Comparison of ENCODE assay signal across 8 cellular contexts in the genomic region with DNA sequence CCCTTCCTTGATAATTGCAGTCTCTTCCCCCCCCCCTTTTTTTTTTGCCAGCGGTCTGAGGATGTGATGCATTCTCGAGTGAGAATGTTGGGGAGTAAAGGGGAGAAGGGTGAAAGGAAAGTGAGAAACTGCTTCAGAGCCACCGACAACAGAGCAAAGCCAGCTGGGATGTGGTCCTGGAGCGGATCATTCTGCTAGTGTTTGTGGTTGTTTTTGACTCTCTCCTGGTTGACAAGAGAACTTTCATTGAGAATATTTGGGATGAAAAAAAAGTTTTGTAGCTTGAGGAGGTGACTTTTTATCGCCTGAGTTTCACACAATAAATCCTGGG. TPM values are rescaled to one million over a fixed set of nuclear protein-coding genes. Genes with fewer than 3 reads are reported as not detected.
DNase-seq lines count a peak whose midpoint lies in the region; ATAC-seq, FAIRE-seq and TF ChIP-seq lines count a peak whose summit lies in the region.

No MANE protein-coding gene starts in this region.

- H3F3A ChIP-seq in OCI-LY1 (ENCODE audit: insufficient read depth, low read length), result no peaks in the 10 kb centered on the region

- H3K4me3 ChIP-seq in OCI-LY1 (ENCODE audit: low read depth, low read length, poor library complexity, severe bottlenecking), result peak overlapping the region; percentile 83
- peak overlapping the region; percentile 79 to 99 (median 88) for H3K4me3 ChIP-seq in endothelial cell of umbilical vein (replicated peaks in 1 of 3; ENCODE audit: insufficient read depth in 1 of 3, low read depth in 1 of 3, low read length in 3 of 3)
- H3K4me3 ChIP-seq in parathyroid adenoma (ENCODE audit: low read depth, low read length), result peak overlapping the region; percentile 91

- ATAC-seq in HG03571 (IDR thresholded peaks at IDR 0.05; ENCODE audit: unreplicated experiment), result no peak
- no peak for ATAC-seq in HG02642 (IDR thresholded peaks at IDR 0.05; ENCODE audit: poor library complexity, unreplicated experiment)

- no peaks in the 10 kb centered on the region for H3K36me3 ChIP-seq in OCI-LY1 (ENCODE audit: insufficient read depth, low read length)
- no peaks in the 10 kb centered on the region for H3K36me3 ChIP-seq in endothelial cell of umbilical vein (ENCODE audit: control insufficient read depth in 2 of 2, extremely low read depth in 1 of 2, insufficient read depth in 2 of 2, low read length in 2 of 2)
- H3K36me3 ChIP-seq in parathyroid adenoma (ENCODE audit: control insufficient read depth, insufficient read depth, low read length), result no peaks in the 10 kb centered on the region

- H3K9me3 ChIP-seq in OCI-LY1 (ENCODE audit: low read length), result no peaks in the 10 kb centered on the region
- H3K9me3 ChIP-seq in endothelial cell of umbilical vein (replicated peaks; ENCODE audit: control insufficient read depth, insufficient read depth, low read length), result no peaks in the 10 kb centered on the region
- H3K9me3 ChIP-seq in parathyroid adenoma (ENCODE audit: control insufficient read depth, low read length), result no peaks in the 10 kb centered on the region

- H2AFZ ChIP-seq in OCI-LY1 (ENCODE audit: low read length) (no peak overlapping the region), endothelial cell of umbilical vein (ENCODE audit: low read depth, low read length) (peak overlapping the region; percentile 66), parathyroid adenoma (peak overlapping the region; percentile 97)

- H3K9ac ChIP-seq in OCI-LY1 (ENCODE audit: low read length) (peak overlapping the region; percentile 85; the same call in 1 of the 2 replicates), endothelial cell of umbilical vein (replicated peaks; ENCODE audit: extremely low read depth, insufficient read depth, low read length) (peak overlapping the region; percentile 85), parathyroid adenoma (no peak overlapping the region)

- TF ChIP-seq CTCF in OCI-LY1 (IDR thresholded peaks at IDR 0.05; ENCODE audit: low read length), result no peak
- TF ChIP-seq CTCF in endothelial cell of umbilical vein (IDR thresholded peaks at IDR 0.05; ENCODE audit: extremely low read depth in 1 of 2, insufficient read depth in 1 of 2, low read depth in 1 of 2, low read length in 2 of 2), result no peak
- no peak for TF ChIP-seq CTCF in parathyroid adenoma (IDR thresholded peaks at IDR 0.05)

- CTCF ChIA-PET in endothelial cell of umbilical vein (lab: Charles Lee), result interaction anchor here (0.6 to 1.3 kb wide), 2 partner anchors 16 to 277 kb away, joined by 3 read pairs; no protein-coding TSS in a partner anchor

- H3K27ac ChIP-seq in OCI-LY1 (ENCODE audit: low read depth, low read length, poor library complexity, severe bottlenecking) (peak overlapping the region; percentile 42), endothelial cell of umbilical vein (ENCODE audit: insufficient read depth, low read depth, low read length) (peak overlapping the region; percentile 71), parathyroid adenoma (no peak overlapping the region)

- POLR2A ChIA-PET in endothelial cell of umbilical vein (lab: Charles Lee), result no interaction called here

- BruUV-seq in endothelial cell of umbilical vein (replicated peaks; lab: Mats Ljungman, UMichigan), result no TSS peak

- no peak for TF ChIP-seq POLR2A in endothelial cell of umbilical vein (IDR thresholded peaks at IDR 0.05; ENCODE audit: low read depth, low read length)

- no peaks in the 10 kb centered on the region for H3K9me1 ChIP-seq in endothelial cell of umbilical vein (replicated peaks; ENCODE audit: control insufficient read depth, extremely low read depth, insufficient read depth, low read length)

- peak overlapping the region; percentile 91 for H3K4me2 ChIP-seq in OCI-LY1 (ENCODE audit: low read length)
- H3K4me2 ChIP-seq in endothelial cell of umbilical vein (ENCODE audit: insufficient read depth, low read length), result peak overlapping the region; percentile 90
- H3K4me2 ChIP-seq in parathyroid adenoma (ENCODE audit: low read length), result peak overlapping the region; percentile 71

- H3K4me1 ChIP-seq in OCI-LY1 (ENCODE audit: insufficient read depth, low read length, severe bottlenecking) (peaks cover 19% of the 10 kb centered on the region), endothelial cell of umbilical vein (ENCODE audit: control insufficient read depth, extremely low read depth, insufficient read depth, low read length) (peaks cover 10% of the 10 kb centered on the region), parathyroid adenoma (peaks cover 5% of the 10 kb centered on the region)

- H3K9me2 ChIP-seq in OCI-LY1 (ENCODE audit: low read depth, low read length), result no peaks in the 10 kb centered on the region

- dilution Hi-C loops in endothelial cell of umbilical vein (cut with MboI; ENCODE audit: extremely low pct_ligation_motif_present, low sequenced_read_pairs), result no loop called here

- FAIRE-seq in endothelial cell of umbilical vein (lab: Jason Lieb, UNC), result no peak

- H4K20me1 ChIP-seq in OCI-LY1 (ENCODE audit: insufficient read depth, low read length), result no peaks in the 10 kb centered on the region
- no peaks in the 10 kb centered on the region for H4K20me1 ChIP-seq in endothelial cell of umbilical vein (replicated peaks; ENCODE audit: control insufficient read depth, extremely low read depth, insufficient read depth, low read length)

- in situ Hi-C loops in G401 (cut with HindIII; ENCODE audit: low sequenced_read_pairs), result no loop called here

- no peaks in the 10 kb centered on the region for H3K27me3 ChIP-seq in OCI-LY1 (ENCODE audit: insufficient read depth, low read length)
- H3K27me3 ChIP-seq in endothelial cell of umbilical vein (ENCODE audit: control insufficient read depth in 2 of 2, insufficient read depth in 2 of 2, low read length in 2 of 2), result no peaks in the 10 kb centered on the region
- no peaks in the 10 kb centered on the region for H3K27me3 ChIP-seq in parathyroid adenoma (ENCODE audit: control insufficient read depth, insufficient read depth, low read length)

- intact Hi-C loops in endothelial cell of umbilical vein (cut with micrococcal nuclease), result loop anchor here (1.0 to 10.0 kb wide), 2 partner anchors 9 to 759 kb away; partner anchors contain the start of gene COPRS

- DNase-seq in G401 (ENCODE audit: low spot score) (peak; percentile 54), endothelial cell of umbilical vein (ENCODE audit: low read depth, low spot score) (no peak), NK-92 (lab: John Stamatoyannopoulos, UW; ENCODE audit: unreplicated experiment) (no peak), NCI-H345 (lab: John Stamatoyannopoulos, UW) (no peak)

- H3K79me2 ChIP-seq in OCI-LY1 (ENCODE audit: insufficient read depth, low read length) (0 out of 2 replicates have a peak, but pooled peaks cover 5% of the 10 kb centered on the region), endothelial cell of umbilical vein (ENCODE audit: control insufficient read depth, insufficient read depth, low read length) (peaks cover 45% of the 10 kb centered on the region), parathyroid adenoma (peaks cover 5% of the 10 kb centered on the region)

TF ChIP-seq in endothelial cell of umbilical vein, 7 proteins besides CTCF, POLR2A, EP300 and RAD21:
- TF ChIP-seq MYC (IDR thresholded peaks at IDR 0.05; ENCODE audit: low read depth, low read length), result no peak
- no peak for TF ChIP-seq EZH2 (IDR thresholded peaks at IDR 0.05; ENCODE audit: borderline replicate concordance, low read depth, low read length, severe bottlenecking)
- TF ChIP-seq FOS (IDR thresholded peaks at IDR 0.05; ENCODE audit: borderline replicate concordance, insufficient read depth, low read length), result no peak
- TF ChIP-seq JUN (IDR thresholded peaks at IDR 0.05; ENCODE audit: borderline replicate concordance, insufficient read depth, insufficient read length, low read depth), result no peak
- TF ChIP-seq, protein P1, sequence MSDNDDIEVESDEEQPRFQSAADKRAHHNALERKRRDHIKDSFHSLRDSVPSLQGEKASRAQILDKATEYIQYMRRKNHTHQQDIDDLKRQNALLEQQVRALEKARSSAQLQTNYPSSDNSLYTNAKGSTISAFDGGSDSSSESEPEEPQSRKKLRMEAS (IDR thresholded peaks at IDR 0.05; ENCODE audit: insufficient read depth, insufficient read length), result no peak
- no peak for TF ChIP-seq GATA2 (IDR thresholded peaks at IDR 0.05; ENCODE audit: insufficient read depth, insufficient read length, low read depth, low read length)
- no peak for TF ChIP-seq POLR2AphosphoS5 (IDR thresholded peaks at IDR 0.05; ENCODE audit: insufficient read depth, low read depth, low read length)

RNA-seq across cellular contexts. Expression of gene NF1, which starts 1.3 kb away (rescaled TPM):
- 11.1 and 15.1 TPM in 2 replicates for total RNA-seq in G401 (2014; rRNA removed; shearing (Covaris generic))
- total RNA-seq in endothelial cell of umbilical vein, result 37.6 and 42.4 TPM in 2 replicates
- polyA plus RNA-seq in endothelial cell of umbilical vein, result 13.0 and 13.7 TPM in 2 replicates
- polyA plus RNA-seq in endothelial cell of umbilical vein (2011; cell fraction: cytosol; rRNA removed), result 9.7 and 11.2 TPM in 2 replicates
- polyA plus RNA-seq in endothelial cell of umbilical vein (2011; cell fraction: nucleus; rRNA removed), result 55.1 and 56.9 TPM in 2 replicates
- polyA plus RNA-seq in endothelial cell of umbilical vein (2012), result 13.6 and 14.6 TPM in 2 replicates
- 83.6 and 83.7 TPM in 2 replicates for polyA minus RNA-seq in endothelial cell of umbilical vein
- polyA minus RNA-seq in endothelial cell of umbilical vein (2011; cell fraction: cytosol; rRNA and poly(A)+ RNA removed), result 58.1 TPM
- 181 and 280 TPM in 2 replicates for polyA minus RNA-seq in endothelial cell of umbilical vein (2011; cell fraction: nucleus; rRNA and poly(A)+ RNA removed)
